Comparison of ENCODE assay signal across 1 cellular context in genomic region chr20:2470432-2471193, GRCh38.
TF ChIP-seq lines count a peak whose summit lies in the region.

TSS of gene SNRPB (minus strand) at chr20:2470789. CDS start at chr20:2470690, 99 bp downstream.

TF ChIP-seq in HepG2, 621 proteins besides CTCF, POLR2A, EP300 and RAD21 (continued from another document and continues in another):
- peak; percentile 100 for TF ChIP-seq ZNF687 (CRISPR knock-in tag; IDR thresholded peaks at IDR 0.05)
- TF ChIP-seq MED1 (CRISPR knock-in tag; IDR thresholded peaks at IDR 0.05): peak; percentile 97
- TF ChIP-seq ZFP36L1 (CRISPR knock-in tag; IDR thresholded peaks at IDR 0.05): peak; percentile 99
- TF ChIP-seq MIER2 (CRISPR knock-in tag; IDR thresholded peaks at IDR 0.05): peak; percentile 84
- TF ChIP-seq ZFX (CRISPR knock-in tag; IDR thresholded peaks at IDR 0.05; ENCODE audit: low read depth): peak; percentile 100
- TF ChIP-seq GZF1 (CRISPR knock-in tag; IDR thresholded peaks at IDR 0.05): peak; percentile 85
- TF ChIP-seq SNAPC5 (CRISPR knock-in tag; IDR thresholded peaks at IDR 0.05; ENCODE audit: borderline replicate concordance): peak; percentile 97
- TF ChIP-seq TAF1 (CRISPR knock-in tag; IDR thresholded peaks at IDR 0.05): peak; percentile 100
- peak; percentile 98 for TF ChIP-seq THAP9 (CRISPR knock-in tag; IDR thresholded peaks at IDR 0.05; ENCODE audit: borderline replicate concordance)
- peak; percentile 84; the same call in 1 of the 2 replicates for TF ChIP-seq ZNF460 (CRISPR knock-in tag; IDR thresholded peaks at IDR 0.05; ENCODE audit: borderline replicate concordance)
- peak; percentile 39; the same call in 1 of the 2 replicates for TF ChIP-seq TERF1 (CRISPR knock-in tag; IDR thresholded peaks at IDR 0.05)
- TF ChIP-seq ZNF616 (CRISPR knock-in tag; IDR thresholded peaks at IDR 0.05; ENCODE audit: low read depth): peak; percentile 81; the same call in 1 of the 2 replicates
- peak; percentile 68 for TF ChIP-seq CCAR2 (optimal IDR thresholded peaks at IDR 0.05; ENCODE audit: low read depth, low read length)
- peak; percentile 100 for TF ChIP-seq RNF219 (CRISPR knock-in tag; IDR thresholded peaks at IDR 0.05)
- peak; percentile 88 for TF ChIP-seq ATF1 (CRISPR knock-in tag; IDR thresholded peaks at IDR 0.05)
- TF ChIP-seq DZIP1 (CRISPR knock-in tag; IDR thresholded peaks at IDR 0.05): peak; percentile 99
- TF ChIP-seq STAT5B (CRISPR knock-in tag; IDR thresholded peaks at IDR 0.05): no peak; the same call in 1 of the 2 replicates
- peak; percentile 100 for TF ChIP-seq YEATS4 (CRISPR knock-in tag; IDR thresholded peaks at IDR 0.05; ENCODE audit: borderline replicate concordance)
- peak in 1 of 2 experiments; percentile 88; a peak in 2 of 4 replicates for TF ChIP-seq ATF4 (CRISPR knock-in tag; IDR thresholded peaks at IDR 0.05)
- peak; percentile 94 for TF ChIP-seq ZBTB34 (CRISPR knock-in tag; IDR thresholded peaks at IDR 0.05)
- TF ChIP-seq TEF (CRISPR knock-in tag; IDR thresholded peaks at IDR 0.05): peak; percentile 88
- TF ChIP-seq ZNF24 (IDR thresholded peaks at IDR 0.05): peak; percentile 81
- peak; percentile 88 for TF ChIP-seq RBM39 (IDR thresholded peaks at IDR 0.05; ENCODE audit: low read depth, low read length, poor library complexity, severe bottlenecking)
- peak; percentile 99 for TF ChIP-seq GATAD1 (CRISPR knock-in tag; IDR thresholded peaks at IDR 0.05)
- TF ChIP-seq IRF9 (CRISPR knock-in tag; IDR thresholded peaks at IDR 0.05; ENCODE audit: borderline replicate concordance): peak; percentile 97; the same call in 1 of the 2 replicates
- peak; percentile 96 for TF ChIP-seq ZNF441 (CRISPR knock-in tag; IDR thresholded peaks at IDR 0.05; ENCODE audit: borderline replicate concordance)
- peak; percentile 85 for TF ChIP-seq ZNF713 (CRISPR knock-in tag; IDR thresholded peaks at IDR 0.05)
- peak; percentile 94 for TF ChIP-seq MZF1 (CRISPR knock-in tag; IDR thresholded peaks at IDR 0.05; ENCODE audit: borderline replicate concordance)
- peak; percentile 99 for TF ChIP-seq ZMAT3 (CRISPR knock-in tag; conservative IDR thresholded peaks at IDR 0.05)
- peak; percentile 99 for TF ChIP-seq ZNF274 (CRISPR knock-in tag; IDR thresholded peaks at IDR 0.05)
- TF ChIP-seq KLF12 (CRISPR knock-in tag; IDR thresholded peaks at IDR 0.05; ENCODE audit: borderline replicate concordance): peak; percentile 92
- TF ChIP-seq CBX5 (CRISPR knock-in tag; IDR thresholded peaks at IDR 0.05; ENCODE audit: borderline replicate concordance): peak; percentile 99
- peak; percentile 74; the same call in 1 of the 2 replicates for TF ChIP-seq ZNF576 (CRISPR knock-in tag; IDR thresholded peaks at IDR 0.05)
